ENCODE assay signal across 1 cellular context in genomic region chr21:38824124-38824822, GRCh38.
TF ChIP-seq lines count a peak whose summit lies in the region.

No MANE protein-coding gene starts in this region.

TF ChIP-seq in HepG2, 621 proteins besides CTCF, POLR2A, EP300 and RAD21 (continued from another document and continues in another):
- no peak for TF ChIP-seq USF2 (IDR thresholded peaks at IDR 0.05; ENCODE audit: low read depth, low read length)
- TF ChIP-seq USF2 (CRISPR knock-in tag; IDR thresholded peaks at IDR 0.05; ENCODE audit: borderline replicate concordance), result 0 out of 2 replicates have a peak, but pooled peaks have one; percentile 39
- no peak for TF ChIP-seq ATF7 (IDR thresholded peaks at IDR 0.05)
- peak; percentile 54; the same call in 1 of the 2 replicates for TF ChIP-seq ATF7 (CRISPR knock-in tag; IDR thresholded peaks at IDR 0.05)
- TF ChIP-seq NFIB (CRISPR knock-in tag; IDR thresholded peaks at IDR 0.05; ENCODE audit: borderline replicate concordance), result no peak
- no peak for TF ChIP-seq RFX3 (CRISPR knock-in tag; IDR thresholded peaks at IDR 0.05)
- peak; percentile 68; the same call in 1 of the 2 replicates for TF ChIP-seq ZMYM3 (CRISPR knock-in tag; IDR thresholded peaks at IDR 0.05)
- TF ChIP-seq TERF1 (CRISPR knock-in tag; IDR thresholded peaks at IDR 0.05), result no peak
- TF ChIP-seq ZNF292 (CRISPR knock-in tag; IDR thresholded peaks at IDR 0.05; ENCODE audit: borderline replicate concordance, low read depth), result peak; percentile 79; the same call in 1 of the 2 replicates
- TF ChIP-seq THAP11 (CRISPR knock-in tag; IDR thresholded peaks at IDR 0.05), result peak; percentile 73
- no peak for TF ChIP-seq HNRNPK (IDR thresholded peaks at IDR 0.05; ENCODE audit: low read depth, low read length, poor library complexity, severe bottlenecking)
- TF ChIP-seq MEIS1 (CRISPR knock-in tag; IDR thresholded peaks at IDR 0.05; ENCODE audit: borderline replicate concordance), result 0 out of 2 replicates have a peak, but pooled peaks have one; percentile 37
- TF ChIP-seq GMEB1 (CRISPR knock-in tag; IDR thresholded peaks at IDR 0.05; ENCODE audit: borderline replicate concordance), result no peak
- TF ChIP-seq ZFYVE20 (CRISPR knock-in tag; IDR thresholded peaks at IDR 0.05; ENCODE audit: borderline replicate concordance, low read depth), result no peak
- TF ChIP-seq GATAD2A (CRISPR knock-in tag; IDR thresholded peaks at IDR 0.05), result peak; percentile 93
- TF ChIP-seq ZNF597 (CRISPR knock-in tag; IDR thresholded peaks at IDR 0.05), result no peak
- TF ChIP-seq SMAD3 (CRISPR knock-in tag; IDR thresholded peaks at IDR 0.05), result peak; percentile 81
- no peak for TF ChIP-seq ZBTB1 (CRISPR knock-in tag; IDR thresholded peaks at IDR 0.05; ENCODE audit: borderline replicate concordance)
- peak; percentile 66; the same call in 1 of the 2 replicates for TF ChIP-seq REPIN1 (CRISPR knock-in tag; IDR thresholded peaks at IDR 0.05; ENCODE audit: borderline replicate concordance, low read depth)
- no peak for TF ChIP-seq ETS1 (CRISPR knock-in tag; IDR thresholded peaks at IDR 0.05)
- TF ChIP-seq HNRNPH1 (optimal IDR thresholded peaks at IDR 0.05; ENCODE audit: low read depth, low read length), result no peak
- TF ChIP-seq SP5 (CRISPR knock-in tag; IDR thresholded peaks at IDR 0.05; ENCODE audit: borderline replicate concordance, low read depth), result peak; percentile 37; the same call in 1 of the 2 replicates
- TF ChIP-seq ZNF556 (CRISPR knock-in tag; IDR thresholded peaks at IDR 0.05; ENCODE audit: borderline replicate concordance), result no peak
- no peak for TF ChIP-seq SAFB2 (CRISPR knock-in tag; IDR thresholded peaks at IDR 0.05; ENCODE audit: borderline replicate concordance, low read depth)
- TF ChIP-seq ATF4 (CRISPR knock-in tag; IDR thresholded peaks at IDR 0.05), result peak in 1 of 2 experiments; percentile 81; a peak in 2 of 4 replicates
- no peak for TF ChIP-seq RNF219 (CRISPR knock-in tag; IDR thresholded peaks at IDR 0.05)
- TF ChIP-seq GPBP1L1 (CRISPR knock-in tag; IDR thresholded peaks at IDR 0.05), result no peak
- TF ChIP-seq TRAFD1 (CRISPR knock-in tag; IDR thresholded peaks at IDR 0.05; ENCODE audit: borderline replicate concordance), result no peak
- no peak for TF ChIP-seq NFRKB (IDR thresholded peaks at IDR 0.05)
- TF ChIP-seq PLRG1 (conservative IDR thresholded peaks at IDR 0.05), result no peak
- no peak for TF ChIP-seq KDM3A (CRISPR knock-in tag; IDR thresholded peaks at IDR 0.05; ENCODE audit: low read depth)
- TF ChIP-seq ZFAT (CRISPR knock-in tag; conservative IDR thresholded peaks at IDR 0.05), result no peak
- no peak for TF ChIP-seq ZNF282 (IDR thresholded peaks at IDR 0.05; ENCODE audit: partially characterized antibody)
- TF ChIP-seq ZNF569 (CRISPR knock-in tag; IDR thresholded peaks at IDR 0.05; ENCODE audit: borderline replicate concordance), result no peak
- TF ChIP-seq CHD2 (IDR thresholded peaks at IDR 0.05; ENCODE audit: low read depth, low read length), result no peak
- TF ChIP-seq TEAD3 (CRISPR knock-in tag; optimal IDR thresholded peaks at IDR 0.05; ENCODE audit: borderline replicate concordance), result peak; percentile 64
- TF ChIP-seq SPEN (CRISPR knock-in tag; IDR thresholded peaks at IDR 0.05; ENCODE audit: low read depth), result no peak; the same call in 1 of the 2 replicates
- TF ChIP-seq MAX (IDR thresholded peaks at IDR 0.05), result peak; percentile 79
- no peak for TF ChIP-seq SUZ12 (IDR thresholded peaks at IDR 0.05; ENCODE audit: low read depth, low read length)
- no peak for TF ChIP-seq ZBTB2 (CRISPR knock-in tag; IDR thresholded peaks at IDR 0.05; ENCODE audit: low read depth)
- TF ChIP-seq NR1H2 (CRISPR knock-in tag; IDR thresholded peaks at IDR 0.05; ENCODE audit: borderline replicate concordance, low read depth), result no peak
- TF ChIP-seq ZFP1 (CRISPR knock-in tag; IDR thresholded peaks at IDR 0.05), result 0 out of 2 replicates have a peak, but pooled peaks have one; percentile 42
- peak; percentile 88 for TF ChIP-seq IKZF5 (CRISPR knock-in tag; IDR thresholded peaks at IDR 0.05)
- TF ChIP-seq SOX13 (IDR thresholded peaks at IDR 0.05), result peak; percentile 56; the same call in 1 of the 2 replicates
- peak in 1 of 2 experiments; percentile 79; a peak in 2 of 4 replicates for TF ChIP-seq SOX13 (CRISPR knock-in tag; conservative IDR thresholded peaks at IDR 0.05 in 1 of 2, IDR thresholded peaks at IDR 0.05 in 1 of 2)
- TF ChIP-seq ZNF234 (CRISPR knock-in tag; conservative IDR thresholded peaks at IDR 0.05), result no peak
